In the genomic region with DNA sequence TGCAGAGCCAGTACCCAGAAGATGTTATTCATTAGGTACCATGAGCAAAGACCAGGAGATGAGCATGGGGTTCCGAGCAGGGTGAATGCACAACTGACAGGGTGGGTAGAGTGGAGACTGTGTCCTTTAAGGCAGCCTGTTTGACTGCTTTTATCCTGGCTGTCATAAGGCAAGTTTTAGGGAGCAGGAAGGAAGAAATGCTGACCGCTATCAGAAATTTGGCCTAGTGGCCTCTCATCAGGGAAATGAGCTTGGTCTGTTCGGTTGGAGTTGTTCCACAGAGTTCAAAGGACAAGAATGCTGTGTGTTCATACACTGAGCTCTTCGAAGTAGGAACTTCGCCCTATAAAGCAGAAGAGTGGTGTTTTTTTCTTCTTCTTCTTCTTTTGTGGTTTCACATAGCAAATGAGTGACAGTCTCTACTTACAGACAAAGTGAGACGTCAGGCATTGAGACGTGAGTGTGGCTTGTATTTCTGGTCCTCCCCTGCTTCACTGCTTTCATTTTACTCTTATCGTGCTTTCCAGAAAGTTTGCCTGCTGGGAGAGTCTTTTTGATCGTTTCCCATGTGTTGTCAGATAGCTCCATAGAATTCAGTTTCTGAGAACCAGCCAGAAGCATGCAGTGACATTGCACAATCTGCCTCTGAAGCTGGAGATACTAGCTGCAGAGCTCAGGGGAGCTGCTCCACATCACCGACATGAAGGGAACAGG, we compare ENCODE assay signal across 8 cellular contexts. TPM values are rescaled to one million over a fixed set of nuclear protein-coding genes. Genes with fewer than 3 reads are reported as not detected.
DNase-seq lines count a peak whose midpoint lies in the region; ATAC-seq, FAIRE-seq and TF ChIP-seq lines count a peak whose summit lies in the region.

A gene with protein sequence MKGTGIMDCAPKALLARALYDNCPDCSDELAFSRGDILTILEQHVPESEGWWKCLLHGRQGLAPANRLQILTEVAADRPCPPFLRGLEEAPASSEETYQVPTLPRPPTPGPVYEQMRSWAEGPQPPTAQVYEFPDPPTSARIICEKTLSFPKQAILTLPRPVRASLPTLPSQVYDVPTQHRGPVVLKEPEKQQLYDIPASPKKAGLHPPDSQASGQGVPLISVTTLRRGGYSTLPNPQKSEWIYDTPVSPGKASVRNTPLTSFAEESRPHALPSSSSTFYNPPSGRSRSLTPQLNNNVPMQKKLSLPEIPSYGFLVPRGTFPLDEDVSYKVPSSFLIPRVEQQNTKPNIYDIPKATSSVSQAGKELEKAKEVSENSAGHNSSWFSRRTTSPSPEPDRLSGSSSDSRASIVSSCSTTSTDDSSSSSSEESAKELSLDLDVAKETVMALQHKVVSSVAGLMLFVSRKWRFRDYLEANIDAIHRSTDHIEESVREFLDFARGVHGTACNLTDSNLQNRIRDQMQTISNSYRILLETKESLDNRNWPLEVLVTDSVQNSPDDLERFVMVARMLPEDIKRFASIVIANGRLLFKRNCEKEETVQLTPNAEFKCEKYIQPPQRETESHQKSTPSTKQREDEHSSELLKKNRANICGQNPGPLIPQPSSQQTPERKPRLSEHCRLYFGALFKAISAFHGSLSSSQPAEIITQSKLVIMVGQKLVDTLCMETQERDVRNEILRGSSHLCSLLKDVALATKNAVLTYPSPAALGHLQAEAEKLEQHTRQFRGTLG (plus strand): TSS at position 502 of the 714 bp plus-strand sequence. CDS start 199 bp downstream, at position 701.

- intact Hi-C loops in left ventricle myocardium inferior (cut with micrococcal nuclease) = no loop called here

- H3K4me1 Mint-ChIP-seq in activated T-cell treated with anti-CD3 and anti-CD28 coated beads, Interleukin-2, amount 50 U/mL, for 24 hours (ENCODE audit: low read depth) = peaks cover 64% of the 10 kb centered on the region
- peaks cover 59% of the 10 kb centered on the region for H3K4me1 Mint-ChIP-seq in stimulated activated effector memory CD8-positive, alpha-beta T cell treated with anti-CD3 and anti-CD28 coated beads, Interleukin-12 subunit alpha, Interleukin-12 subunit beta, amount 100 ng/mL, for 72 hours

- peak within 1 kb of the TSS; percentile 92 for H3K27ac Mint-ChIP-seq in activated T-cell treated with anti-CD3 and anti-CD28 coated beads, Interleukin-2, amount 50 U/mL, for 24 hours
- peak within 1 kb of the TSS; percentile 94 for H3K27ac Mint-ChIP-seq in stimulated activated effector memory CD8-positive, alpha-beta T cell treated with anti-CD3 and anti-CD28 coated beads, Interleukin-12 subunit alpha, Interleukin-12 subunit beta, amount 100 ng/mL, for 72 hours

- peak within 1 kb of the TSS; percentile 43 for H3K4me3 ChIP-seq in left ventricle myocardium inferior

- no peaks in the 10 kb centered on the region for H3K27me3 Mint-ChIP-seq in activated T-cell treated with anti-CD3 and anti-CD28 coated beads, Interleukin-2, amount 50 U/mL, for 24 hours

- DNase-seq in GM18507 (ENCODE audit: extremely low spot score, insufficient read length, low read depth) = no peak
- DNase-seq in activated T-cell treated with anti-CD3 and anti-CD28 coated beads, Interleukin-2, amount 50 U/mL, for 24 hours = peak; percentile 54
- no peak for DNase-seq in left ventricle myocardium inferior
- no peak for DNase-seq in stimulated activated effector memory CD8-positive, alpha-beta T cell treated with anti-CD3 and anti-CD28 coated beads, Interleukin-12 subunit alpha, Interleukin-12 subunit beta, amount 100 ng/mL, for 72 hours (ENCODE audit: low spot score in 2 of 2)
- no peak for DNase-seq in NCI-H2196 treated with DMSO at 0.1 percent for 48 hours (lab: John Stamatoyannopoulos, UW; ENCODE audit: unreplicated experiment)
- DNase-seq in stimulated activated CD4-positive, alpha-beta T cell treated with anti-CD3 and anti-CD28 coated beads, Interleukin-2, amount 100 ng/mL, for 48 hours = no peak
- no peak for DNase-seq in RKO (ENCODE audit: low spot score)

- peak; percentile 57 for ATAC-seq in HG03066 (IDR thresholded peaks at IDR 0.05; ENCODE audit: low read depth, unreplicated experiment)
- ATAC-seq in stimulated activated effector memory CD8-positive, alpha-beta T cell treated with anti-CD3 and anti-CD28 coated beads, Interleukin-12 subunit alpha, Interleukin-12 subunit beta, amount 100 ng/mL, for 72 hours = peak; percentile 53

- H3K27ac ChIP-seq in left ventricle myocardium inferior (replicated peaks) = peak within 1 kb of the TSS; percentile 75

- no peaks in the 10 kb centered on the region for H3K9me3 Mint-ChIP-seq in activated T-cell treated with anti-CD3 and anti-CD28 coated beads, Interleukin-2, amount 50 U/mL, for 24 hours
- H3K9me3 Mint-ChIP-seq in stimulated activated effector memory CD8-positive, alpha-beta T cell treated with anti-CD3 and anti-CD28 coated beads, Interleukin-12 subunit alpha, Interleukin-12 subunit beta, amount 100 ng/mL, for 72 hours = peaks cover 3% of the 10 kb centered on the region

- peak; percentile 49 for FAIRE-seq in GM18507 (lab: Jason Lieb, UNC)

- H3K27me3 ChIP-seq in left ventricle myocardium inferior (ENCODE audit: low read depth) = no peaks in the 10 kb centered on the region

- H3K9me3 ChIP-seq in left ventricle myocardium inferior (replicated peaks) = no peaks in the 10 kb centered on the region

- peak within 1 kb of the TSS; percentile 77 for H3K4me3 Mint-ChIP-seq in activated T-cell treated with anti-CD3 and anti-CD28 coated beads, Interleukin-2, amount 50 U/mL, for 24 hours
- H3K4me3 Mint-ChIP-seq in stimulated activated effector memory CD8-positive, alpha-beta T cell treated with anti-CD3 and anti-CD28 coated beads, Interleukin-12 subunit alpha, Interleukin-12 subunit beta, amount 100 ng/mL, for 72 hours = peak within 1 kb of the TSS; percentile 85

- H3K36me3 Mint-ChIP-seq in activated T-cell treated with anti-CD3 and anti-CD28 coated beads, Interleukin-2, amount 50 U/mL, for 24 hours (ENCODE audit: low read depth) = peaks cover 68% of the 10 kb centered on the region
- H3K36me3 Mint-ChIP-seq in stimulated activated effector memory CD8-positive, alpha-beta T cell treated with anti-CD3 and anti-CD28 coated beads, Interleukin-12 subunit alpha, Interleukin-12 subunit beta, amount 100 ng/mL, for 72 hours = peaks cover 63% of the 10 kb centered on the region

- H3K36me3 ChIP-seq in left ventricle myocardium inferior = peaks cover 10% of the 10 kb centered on the region

- peaks cover 42% of the 10 kb centered on the region for H3K4me1 ChIP-seq in left ventricle myocardium inferior

- TF ChIP-seq CTCF in left ventricle myocardium inferior (IDR thresholded peaks at IDR 0.05; ENCODE audit: borderline replicate concordance) = no peak

RNA-seq across cellular contexts. Expression of the gene that starts here (rescaled TPM):
- total RNA-seq in left ventricle myocardium inferior = 0.47 TPM
